ENCODE assay signal across 13 cellular contexts in genomic region chr7:131620673-131621609, GRCh38.
DNase-seq lines count a peak whose midpoint lies in the region; FAIRE-seq and TF ChIP-seq lines count a peak whose summit lies in the region.
"Had no signal": no experiment of that assay in that cellular context is flagged by ENCODE, and none has a peak within 500 bp of the region (broad histone marks: within the 10 kb centered on the region; RNA-seq: fewer than 3 reads in every experiment).

No MANE protein-coding gene starts in this region.

- H3K4me2 ChIP-seq in astrocyte (ENCODE audit: low read length) (peak overlapping the region; percentile 0), osteoblast (ENCODE audit: insufficient read depth, low read length) (no peak overlapping the region)

- no peaks in the 10 kb centered on the region for H3K27me3 ChIP-seq in astrocyte (ENCODE audit: insufficient read depth, low read length)
- H3K27me3 ChIP-seq in iPS-20b (ENCODE audit: insufficient read depth, low read length), result no peaks in the 10 kb centered on the region
- peaks cover 4% of the 10 kb centered on the region in 3 donors for H3K27me3 ChIP-seq in skeletal muscle tissue (ENCODE audit: control insufficient read depth in 3 of 3, insufficient read depth in 3 of 3, low read length in 3 of 3)
- H3K27me3 ChIP-seq in osteoblast (ENCODE audit: insufficient read depth, low read length), result no peaks in the 10 kb centered on the region

- peak overlapping the region; percentile 49 for H3K9ac ChIP-seq in astrocyte (ENCODE audit: low read length)
- peak overlapping the region; percentile 14; the same call in 1 of the 2 replicates for H3K9ac ChIP-seq in iPS-20b (ENCODE audit: low read depth, low read length)
- H3K9ac ChIP-seq in skeletal muscle tissue (ENCODE audit: low read depth in 1 of 3, low read length in 3 of 3), result no peak overlapping the region

- H3K36me3 ChIP-seq in astrocyte (ENCODE audit: insufficient read depth, low read length), result no peaks in the 10 kb centered on the region
- H3K36me3 ChIP-seq in iPS-20b (ENCODE audit: insufficient read depth, low read depth, low read length), result no peaks in the 10 kb centered on the region
- no peaks in the 10 kb centered on the region for H3K36me3 ChIP-seq in skeletal muscle tissue (ENCODE audit: control insufficient read depth in 3 of 3, insufficient read depth in 3 of 3, low read length in 3 of 3)
- H3K36me3 ChIP-seq in osteoblast (ENCODE audit: insufficient read depth, low read length), result no peaks in the 10 kb centered on the region

- H3K4me1 ChIP-seq in astrocyte (ENCODE audit: insufficient read depth, low read length) (peaks cover 36% of the 10 kb centered on the region), iPS-20b (ENCODE audit: insufficient read depth, low read length) (peaks cover 20% of the 10 kb centered on the region), skeletal muscle tissue (ENCODE audit: control insufficient read depth in 3 of 3, insufficient read depth in 3 of 3, low read length in 3 of 3) (peaks cover under 1 to 11% (median 4%) of the 10 kb centered on the region in 3 donors), osteoblast (ENCODE audit: insufficient read depth, low read length) (peaks cover 5% of the 10 kb centered on the region)

- peaks cover 5% of the 10 kb centered on the region for H3K9me3 Mint-ChIP-seq in astrocyte (ENCODE audit: unreplicated experiment)

- peak overlapping the region; percentile 78 for H3K27ac Mint-ChIP-seq in astrocyte (ENCODE audit: unreplicated experiment)

- peak; percentile 63 for DNase-seq in astrocyte (ENCODE audit: low read depth)
- DNase-seq in activated CD8-positive, alpha-beta memory T cell treated with anti-CD3 and anti-CD28 coated beads for 24 hours, result no peak
- no peak for DNase-seq in erythroblast (lab: John Stamatoyannopoulos, UW)
- DNase-seq in osteoblast (ENCODE audit: insufficient read length, low spot score, missing footprints), result no peak
- DNase-seq: activated T-cell treated with anti-CD3 and anti-CD28 coated beads, Interleukin-2, amount 50 U/mL, for 48 hours; caudate nucleus; Kasumi-1; NCI-H345; nucleus accumbens had no signal

- H3K9me3 ChIP-seq in astrocyte (ENCODE audit: insufficient read depth, low read depth, low read length), result no peaks in the 10 kb centered on the region
- no peaks in the 10 kb centered on the region for H3K9me3 ChIP-seq in iPS-20b (ENCODE audit: insufficient read depth, low read depth, low read length)
- no peaks in the 10 kb centered on the region for H3K9me3 ChIP-seq in skeletal muscle tissue (ENCODE audit: control insufficient read depth in 3 of 3, low read length in 3 of 3)
- no peaks in the 10 kb centered on the region for H3K9me3 ChIP-seq in osteoblast (ENCODE audit: low read depth, low read length)

- TF ChIP-seq CTCF in astrocyte (IDR thresholded peaks at IDR 0.05; ENCODE audit: insufficient read depth, low read depth, low read length) (no peak), osteoblast (IDR thresholded peaks at IDR 0.05; ENCODE audit: extremely low read depth, low read depth, low read length) (no peak)

- H3K4me3 ChIP-seq in astrocyte (ENCODE audit: insufficient read depth, low read depth, low read length), result no peak overlapping the region
- H3K4me3 ChIP-seq in iPS-20b (ENCODE audit: low read length), result no peak overlapping the region
- H3K4me3 ChIP-seq in skeletal muscle tissue (ENCODE audit: low read length in 3 of 3), result no peak overlapping the region
- H3K4me3 ChIP-seq in osteoblast (ENCODE audit: insufficient read depth, low read length), result no peak overlapping the region

- no peak for FAIRE-seq in astrocyte (lab: Jason Lieb, UNC)
- FAIRE-seq: islet of Langerhans had no signal

- peak; percentile 1; the same call in 1 of the 2 replicates for TF ChIP-seq RAD21 in Ishikawa (IDR thresholded peaks at IDR 0.05; ENCODE audit: low read depth)

- H2AFZ ChIP-seq in astrocyte (ENCODE audit: low read depth, low read length), result no peak overlapping the region
- H2AFZ ChIP-seq in osteoblast (ENCODE audit: low read length), result no peak overlapping the region

- TF ChIP-seq POLR2A in erythroblast (IDR thresholded peaks at IDR 0.05; ENCODE audit: low read length), result no peak

- H4K20me1 ChIP-seq in astrocyte (ENCODE audit: insufficient read depth, low read length) (no peaks in the 10 kb centered on the region), osteoblast (ENCODE audit: insufficient read depth, low read length) (no peaks in the 10 kb centered on the region)

- H3K27ac ChIP-seq in astrocyte (ENCODE audit: low read depth, low read length), result no peak overlapping the region
- no peak overlapping the region for H3K27ac ChIP-seq in iPS-20b (ENCODE audit: low read length)
- H3K27ac ChIP-seq in skeletal muscle tissue (ENCODE audit: low read depth, low read length), result peak overlapping the region; percentile 37
- no peak overlapping the region for H3K27ac ChIP-seq in osteoblast (ENCODE audit: low read depth, low read length)

- H3K27me3 Mint-ChIP-seq in astrocyte (ENCODE audit: low read depth, unreplicated experiment), result peaks cover 3% of the 10 kb centered on the region

- peak overlapping the region; percentile 70 for H3K4me3 Mint-ChIP-seq in astrocyte (ENCODE audit: unreplicated experiment)

- H3K79me2 ChIP-seq in astrocyte (ENCODE audit: insufficient read depth, low read length) (no peaks in the 10 kb centered on the region), osteoblast (ENCODE audit: insufficient read depth, low read length) (no peaks in the 10 kb centered on the region)

- peak; percentile 75; the same call in 1 of the 2 replicates for TF ChIP-seq EP300 in Ishikawa (IDR thresholded peaks at IDR 0.05; ENCODE audit: borderline replicate concordance)

- peaks cover 46% of the 10 kb centered on the region for H3K4me1 Mint-ChIP-seq in astrocyte (ENCODE audit: low read depth, unreplicated experiment)

- no peaks in the 10 kb centered on the region for H3K36me3 Mint-ChIP-seq in astrocyte (ENCODE audit: low read depth, unreplicated experiment)

TF ChIP-seq in Ishikawa, 13 proteins besides CTCF, POLR2A, EP300 and RAD21:
- TF ChIP-seq CREB1 (IDR thresholded peaks at IDR 0.05; ENCODE audit: low read depth) (no peak), YY1 (IDR thresholded peaks at IDR 0.05; ENCODE audit: low read depth) (no peak), USF1 (IDR thresholded peaks at IDR 0.05) (no peak), TAF1 (IDR thresholded peaks at IDR 0.05; ENCODE audit: low read depth) (no peak), FOXM1 (IDR thresholded peaks at IDR 0.05; ENCODE audit: borderline replicate concordance, low read depth) (0 out of 2 replicates have a peak, but pooled peaks have one; percentile 41), TEAD4 (IDR thresholded peaks at IDR 0.05) (peak; percentile 61; the same call in 1 of the 2 replicates), TCF12 (IDR thresholded peaks at IDR 0.05; ENCODE audit: low read depth) (peak; percentile 78), MAX (IDR thresholded peaks at IDR 0.05) (0 out of 2 replicates have a peak, but pooled peaks have one; percentile 33), REST (IDR thresholded peaks at IDR 0.05; ENCODE audit: low read depth) (no peak), EGR1 (IDR thresholded peaks at IDR 0.05) (no peak), NFIC (IDR thresholded peaks at IDR 0.05) (peak; percentile 72), ZBTB7A (IDR thresholded peaks at IDR 0.05; ENCODE audit: low read depth) (no peak), CEBPB (IDR thresholded peaks at IDR 0.05) (no peak; the same call in 1 of the 2 replicates)

Comparison
In these comparisons a context has a peak if more than half of its experiments do, and no peak if none do; other contexts are left out.
1. H3K9ac ChIP-seq: peak in astrocyte (single experiment) and iPS-20b (single experiment); none in skeletal muscle tissue (0 of 3).